ENCODE assay signal across 27 cellular contexts in the genomic region with DNA sequence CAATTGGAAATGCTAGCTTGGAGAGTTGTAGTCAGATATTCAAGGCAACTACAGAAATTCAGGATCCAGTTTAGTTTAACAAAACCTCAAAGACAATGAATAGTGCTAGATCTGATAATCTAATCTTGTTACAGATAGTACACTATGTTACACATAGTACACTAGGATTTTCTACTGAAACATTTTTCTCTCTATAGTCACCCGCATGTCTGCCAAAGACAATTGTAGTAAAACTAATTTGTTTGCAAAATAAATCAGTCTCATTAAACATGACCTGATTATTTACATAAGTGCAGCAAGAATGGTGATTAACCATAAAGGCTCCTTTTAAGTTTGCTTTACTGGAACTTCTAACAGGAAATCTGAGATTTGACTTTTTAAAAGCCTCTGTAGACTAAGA. TPM values are rescaled to one million over a fixed set of nuclear protein-coding genes. Genes with fewer than 3 reads are reported as not detected.
DNase-seq lines count a peak whose midpoint lies in the region; ATAC-seq and TF ChIP-seq lines count a peak whose summit lies in the region.
"Had no signal": no experiment of that assay in that cellular context is flagged by ENCODE, and none has a peak within 500 bp of the region (broad histone marks: within the 10 kb centered on the region; RNA-seq: fewer than 3 reads in every experiment).

No MANE protein-coding gene starts in this region.

- no peak for ATAC-seq in GM19397 (IDR thresholded peaks at IDR 0.05; ENCODE audit: unreplicated experiment)
- ATAC-seq in HG03354 (IDR thresholded peaks at IDR 0.05; ENCODE audit: poor library complexity, severe bottlenecking, unreplicated experiment) = no peak
- ATAC-seq in GM19455 (IDR thresholded peaks at IDR 0.05; ENCODE audit: unreplicated experiment) = no peak
- ATAC-seq: GM23338, lower lobe of right lung, SK-N-SH treated with all-trans-retinoic acid at 6 μM for 48 hours had no signal

- no peaks in the 10 kb centered on the region for H3K27me3 ChIP-seq in smooth muscle cell (ENCODE audit: low read depth)
- H3K27me3 ChIP-seq: neural progenitor cell, sigmoid colon, stomach, transverse colon had no signal

- H3K4me2 ChIP-seq in smooth muscle cell = peak overlapping the region; percentile 3
- H3K4me2 ChIP-seq: GM23338, KMS-11, neural progenitor cell had no signal

- H3K9ac ChIP-seq in smooth muscle cell (ENCODE audit: low read depth) = no peak overlapping the region
- H3K9ac ChIP-seq: KMS-11, neural progenitor cell had no signal

- no peak for TF ChIP-seq CTCF in smooth muscle cell (IDR thresholded peaks at IDR 0.05; ENCODE audit: borderline replicate concordance, insufficient read depth, poor library complexity, severe bottlenecking)

- H3K36me3 ChIP-seq in smooth muscle cell (ENCODE audit: low read depth) = no peaks in the 10 kb centered on the region
- H3K36me3 ChIP-seq: lower lobe of right lung, neural progenitor cell, sigmoid colon, stomach, transverse colon, WERI-Rb-1 had no signal

- peak; percentile 5 for DNase-seq in LoVo (ENCODE audit: low spot score)
- DNase-seq in amniotic epithelial cell (ENCODE audit: low read depth) = peak; percentile 79
- DNase-seq in fibroblast of peridontal ligament (ENCODE audit: extremely low read depth) = peak; percentile 6
- DNase-seq in smooth muscle cell (lab: John Stamatoyannopoulos, UW; ENCODE audit: unreplicated experiment) = no peak
- DNase-seq: activated CD4-positive, alpha-beta T cell treated with anti-CD3 and anti-CD28 coated beads, Interleukin-2, amount 10 ng/mL, durations not matched to agents 7 days and 5 days; AML-193; CD8-positive, alpha-beta memory T cell; erythroblast; islet precursor cell; lower lobe of right lung; NCI-H187; NCI-H526 treated with DMSO at 0.1 percent for 48 hours; posterior cingulate gyrus; sigmoid colon; stimulated activated CD8-positive, alpha-beta memory T cell treated with anti-CD3 and anti-CD28 coated beads, Interleukin-4, amount 100 ng/mL, for 48 hours; stomach; transverse colon; WERI-Rb-1 had no signal

- H2AFZ ChIP-seq in smooth muscle cell (ENCODE audit: low read depth) = no peak overlapping the region
- H2AFZ ChIP-seq: GM23338, neural progenitor cell had no signal

- H3K27ac ChIP-seq in smooth muscle cell (ENCODE audit: low read depth) = peak overlapping the region; percentile 33
- H3K27ac ChIP-seq: KMS-11, lower lobe of right lung, neural progenitor cell, sigmoid colon, stomach, transverse colon, WERI-Rb-1 had no signal

- no peak overlapping the region for H3K4me3 ChIP-seq in smooth muscle cell
- H3K4me3 ChIP-seq: GM23338, lower lobe of right lung, neural progenitor cell, sigmoid colon, stomach, transverse colon had no signal

- peaks cover 5% of the 10 kb centered on the region for H3F3A ChIP-seq in smooth muscle cell (ENCODE audit: low read depth)

- H3K4me1 ChIP-seq in smooth muscle cell (ENCODE audit: low read depth) = no peaks in the 10 kb centered on the region
- H3K4me1 ChIP-seq: lower lobe of right lung, neural progenitor cell, sigmoid colon, stomach, transverse colon had no signal

- H4K20me1 ChIP-seq in smooth muscle cell (ENCODE audit: low read depth) = no peaks in the 10 kb centered on the region

- H3K9me3 ChIP-seq in smooth muscle cell (replicated peaks; ENCODE audit: low read depth) = no peaks in the 10 kb centered on the region
- H3K9me3 ChIP-seq: lower lobe of right lung, transverse colon had no signal

- 24% methylated on average over 1 of the region's 1 CpG for WGBS in smooth muscle cell (ENCODE audit: low lambda C conversion rate)

- H3K79me2 ChIP-seq in smooth muscle cell (ENCODE audit: low read depth) = no peaks in the 10 kb centered on the region

RNA-seq across cellular contexts. Expression of a gene that starts 52.0 kb away (rescaled TPM):
- 1.4 TPM in 1 of 2 replicates, not detected in the other for total RNA-seq in smooth muscle cell
- polyA plus RNA-seq in smooth muscle cell = 1.4 TPM in 1 of 2 replicates, not detected in the other
- total RNA-seq: CD8-positive, alpha-beta memory T cell; chondrocyte; glomerular endothelial cell; sigmoid colon had no signal
- polyA plus RNA-seq: CD8-positive, alpha-beta memory T cell had no signal
